Comparison of ENCODE assay signal across 2 cellular contexts in genomic region chr4:4257705-4258104, GRCh38. TPM values are rescaled to one million over a fixed set of nuclear protein-coding genes. Genes with fewer than 3 reads are reported as not detected.
"Had no signal": no experiment of that assay in that cellular context is flagged by ENCODE, and none has a peak within 500 bp of the region (broad histone marks: within the 10 kb centered on the region; RNA-seq: fewer than 3 reads in every experiment).

No MANE protein-coding gene starts in this region.

RNA-seq across cellular contexts. Expression of gene OTOP1, which starts 31.0 kb away (rescaled TPM):
- total RNA-seq: G401, GM12878 had no signal
- polyA plus RNA-seq: GM12878 had no signal
